13 cellular contexts compared by ENCODE assay signal in the genomic region with DNA sequence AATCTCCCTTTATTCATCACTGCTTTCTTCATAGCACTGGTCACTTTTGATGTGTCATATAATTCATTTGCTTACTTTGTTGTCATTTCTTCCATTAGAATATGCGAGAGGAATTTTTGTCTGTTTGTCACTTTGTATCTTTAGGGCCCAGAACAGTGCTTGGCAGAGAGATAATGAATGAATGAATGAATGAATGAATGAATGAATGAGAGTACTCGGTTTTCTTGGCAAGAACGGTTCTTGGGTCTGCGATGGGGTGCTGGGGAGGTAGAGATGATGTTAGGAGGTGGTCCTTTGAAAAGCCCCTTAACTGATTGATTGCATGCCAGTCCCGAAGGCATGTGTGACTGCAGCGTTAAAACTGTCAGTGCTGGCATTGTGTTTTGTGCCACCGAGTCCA. TPM values are rescaled to one million over a fixed set of nuclear protein-coding genes. Genes with fewer than 3 reads are reported as not detected.
A peak's percentile ranks its signal among the peaks of the same experiment; 100 is the strongest.
DNase-seq lines count a peak whose midpoint lies in the region; ATAC-seq and TF ChIP-seq lines count a peak whose summit lies in the region.
"Had no signal": no experiment of that assay in that cellular context is flagged by ENCODE, and none has a peak within 500 bp of the region (broad histone marks: within the 10 kb centered on the region; RNA-seq: fewer than 3 reads in every experiment).

No MANE protein-coding gene starts in this region.

- CTCF ChIA-PET in Caco-2 (lab: Charles Lee): no interaction called here

- ATAC-seq in right cardiac atrium: no peak
- ATAC-seq: PC-3 had no signal

- no peaks in the 10 kb centered on the region for H3K4me1 Mint-ChIP-seq in Caco-2 (ENCODE audit: low read depth, unreplicated experiment)

- peak overlapping the region; percentile 97 for H3K27ac ChIP-seq in angular gyrus (ENCODE audit: low read depth, low read length)
- H3K27ac ChIP-seq in right cardiac atrium (ENCODE audit: low read length): peak overlapping the region; percentile 19
- peak overlapping the region in 3 of 5 donors; percentile 9 to 43 (median 16) for H3K27ac ChIP-seq in stomach
- no peak overlapping the region for H3K27ac ChIP-seq in uterus
- H3K27ac ChIP-seq: GM23248 had no signal

- peaks cover 85% of the 10 kb centered on the region for H3K36me3 Mint-ChIP-seq in Caco-2 (ENCODE audit: insufficient read depth, unreplicated experiment)

- intact Hi-C loops in Caco-2 (cut with micrococcal nuclease; ENCODE audit: unreplicated experiment) (no loop called here), right cardiac atrium (cut with DNase I) (no loop called here), stomach (cut with DNase I; ENCODE audit: low total_unique reads) (no loop called here), uterus (cut with DNase I; ENCODE audit: low total_unique reads) (no loop called here)

- peak overlapping the region; percentile 21 for H3K27ac Mint-ChIP-seq in Caco-2 (ENCODE audit: unreplicated experiment)

- H3K4me3 ChIP-seq in Caco-2 (ENCODE audit: low read depth, low read length) (no peak overlapping the region), right cardiac atrium (ENCODE audit: low read length) (no peak overlapping the region), stomach (no peak overlapping the region), uterus (no peak overlapping the region)
- H3K4me3 ChIP-seq: GM23248 had no signal

- H3K9me3 ChIP-seq in Caco-2 (no peaks in the 10 kb centered on the region), right cardiac atrium (ENCODE audit: control insufficient read depth, low read length) (no peaks in the 10 kb centered on the region), stomach (no peaks in the 10 kb centered on the region), uterus (no peaks in the 10 kb centered on the region)
- H3K9me3 ChIP-seq: BE2C had no signal

- TF ChIP-seq CTCF in Caco-2 (IDR thresholded peaks at IDR 0.05; ENCODE audit: insufficient read depth in 1 of 2, low read depth in 1 of 2, low read length in 1 of 2, severe bottlenecking in 1 of 2, unreplicated experiment in 1 of 2) (no peak), stomach (IDR thresholded peaks at IDR 0.05) (no peak), uterus (IDR thresholded peaks at IDR 0.05) (no peak)

- BruUV-seq in Caco-2 (replicated peaks; lab: Mats Ljungman, UMichigan): no TSS peak

- H3K27me3 Mint-ChIP-seq in Caco-2 (ENCODE audit: insufficient read depth, unreplicated experiment): no peaks in the 10 kb centered on the region

- no peaks in the 10 kb centered on the region for H3K4me1 ChIP-seq in Caco-2
- H3K4me1 ChIP-seq in right cardiac atrium (ENCODE audit: control insufficient read depth, insufficient read depth, low read length): peaks cover 4% of the 10 kb centered on the region
- H3K4me1 ChIP-seq in stomach: peaks cover 12 to 33% (median 19%) of the 10 kb centered on the region in 4 donors
- no peaks in the 10 kb centered on the region for H3K4me1 ChIP-seq in uterus

- WGBS in right cardiac atrium: 45% methylated on average over 7 of the region's 7 CpGs
- 37 to 69% (median 53%) methylated on average over 7 of the region's 7 CpGs for WGBS in stomach, 5 donors

- DNase-seq in Caco-2: no peak
- no peak for DNase-seq in right cardiac atrium
- DNase-seq in stomach: no peak
- no peak for DNase-seq in NCI-H69 (lab: John Stamatoyannopoulos, UW)
- DNase-seq in uterus: no peak
- DNase-seq in NCI-H1436 (lab: John Stamatoyannopoulos, UW): no peak
- DNase-seq: GM23248, KBM-7, NCI-H146, NCI-H2081 treated with DMSO at 0.1 percent for 48 hours, PC-3 had no signal

- TF ChIP-seq POLR2A in stomach (IDR thresholded peaks at IDR 0.05) (no peak), uterus (IDR thresholded peaks at IDR 0.05) (no peak)

- H3K9me3 Mint-ChIP-seq in Caco-2 (ENCODE audit: unreplicated experiment): no peaks in the 10 kb centered on the region

- no peaks in the 10 kb centered on the region for H3K27me3 ChIP-seq in Caco-2 (replicated peaks; ENCODE audit: control insufficient read depth, insufficient read depth, low read length)
- no peaks in the 10 kb centered on the region for H3K27me3 ChIP-seq in right cardiac atrium (ENCODE audit: control insufficient read depth, insufficient read depth)
- no peaks in the 10 kb centered on the region for H3K27me3 ChIP-seq in stomach
- no peaks in the 10 kb centered on the region for H3K27me3 ChIP-seq in uterus
- H3K27me3 ChIP-seq: BE2C had no signal

- POLR2A ChIA-PET in Caco-2 (lab: Charles Lee): no interaction called here

- H3K36me3 ChIP-seq in Caco-2 (ENCODE audit: control insufficient read depth, insufficient read depth, low read length) (peaks cover 9% of the 10 kb centered on the region), stomach (peaks cover 54 to 89% (median 82%) of the 10 kb centered on the region in 4 donors), uterus (no peaks in the 10 kb centered on the region)

- no peak overlapping the region for H3K4me3 Mint-ChIP-seq in Caco-2 (ENCODE audit: unreplicated experiment)

- TF ChIP-seq EP300 in stomach (IDR thresholded peaks at IDR 0.05): no peak

RNA-seq across cellular contexts. Expression of a gene that starts 52.4 kb away (rescaled TPM):
- not detected in 2 replicates for total RNA-seq in Caco-2 (2022)
- under 1 TPM in 2 of 4 donors, not detected in 2; 0.17 to 0.31 TPM for total RNA-seq in right cardiac atrium
- polyA plus RNA-seq in right cardiac atrium: 0.07 TPM
- total RNA-seq in stomach: 1 to 10 TPM in 1 of 5 donors, not detected in 4; 1.5 TPM
- polyA plus RNA-seq in stomach: under 1 TPM in 1 of 3 donors, not detected in 2; 0.15 TPM
- 1 to 10 TPM in 1 of 4 donors, under 1 TPM in 2, not detected in 1; under 0.01 to 1.4 (median 0.55) TPM for total RNA-seq in uterus
- total RNA-seq: PC-3 had no signal

Comparison
In these comparisons a context has a peak if more than half of its experiments do, and no peak if none do; other contexts are left out.
1. H3K27ac ChIP-seq: peak in angular gyrus (single experiment), right cardiac atrium (single experiment) and stomach (3 of 5); none in uterus (0 of 2).